ENCODE assay signal across 1 cellular context in genomic region chr5:169301386-169301930, GRCh38.
TF ChIP-seq lines count a peak whose summit lies in the region.

No MANE protein-coding gene starts in this region.

TF ChIP-seq in HEK293, 187 proteins besides CTCF, POLR2A, EP300 and RAD21 (continued from another document):
- TF ChIP-seq ZNF704 (tag by site-specific recombination; IDR thresholded peaks at IDR 0.05) (no peak), ZNF23 (tag by site-specific recombination; IDR thresholded peaks at IDR 0.05; ENCODE audit: borderline replicate concordance) (no peak), ZNF398 (tag by site-specific recombination; IDR thresholded peaks at IDR 0.05) (no peak), ZNF639 (tag by site-specific recombination; IDR thresholded peaks at IDR 0.05) (no peak), ZNF785 (tag by site-specific recombination; IDR thresholded peaks at IDR 0.05) (no peak), ZNF292 (tag by site-specific recombination; IDR thresholded peaks at IDR 0.05; ENCODE audit: borderline replicate concordance, low read depth) (no peak), ZNF132 (tag by site-specific recombination; IDR thresholded peaks at IDR 0.05; ENCODE audit: borderline replicate concordance) (no peak), ZNF146 (tag by site-specific recombination; IDR thresholded peaks at IDR 0.05) (no peak)
